22 cellular contexts compared by ENCODE assay signal in genomic region chr16:86224629-86225028, GRCh38.
DNase-seq lines count a peak whose midpoint lies in the region; ATAC-seq, FAIRE-seq and TF ChIP-seq lines count a peak whose summit lies in the region.
"Had no signal": no experiment of that assay in that cellular context is flagged by ENCODE, and none has a peak within 500 bp of the region (broad histone marks: within the 10 kb centered on the region; RNA-seq: fewer than 3 reads in every experiment).

No MANE protein-coding gene starts in this region.

- H3K27ac ChIP-seq in HepG2 (ENCODE audit: extremely low read length, insufficient read depth, low read length), result no peak overlapping the region
- no peak overlapping the region for H3K27ac ChIP-seq in right lobe of liver
- H3K27ac ChIP-seq in IMR-90 (ENCODE audit: insufficient read depth, low read length), result peak overlapping the region; percentile 56; the same call in 1 of the 2 replicates
- H3K27ac ChIP-seq in mesenchymal stem cell (ENCODE audit: low read length, poor library complexity, severe bottlenecking), result no peak overlapping the region
- H3K27ac ChIP-seq: 22Rv1, A549, GM23248 had no signal

- H3K9ac ChIP-seq in HepG2 (ENCODE audit: insufficient read depth, low read depth, low read length), result no peak overlapping the region
- H3K9ac ChIP-seq in IMR-90 (ENCODE audit: low read depth, low read length), result no peak overlapping the region
- no peak overlapping the region for H3K9ac ChIP-seq in mesenchymal stem cell (ENCODE audit: low read length)
- H3K9ac ChIP-seq: GM23248 had no signal

- H3K4me2 ChIP-seq in HepG2 (ENCODE audit: low read depth, low read length) (no peak overlapping the region), IMR-90 (ENCODE audit: low read depth, low read length) (no peak overlapping the region), mesenchymal stem cell (ENCODE audit: low read length, poor library complexity, severe bottlenecking) (no peak overlapping the region)
- H3K4me2 ChIP-seq: A549 had no signal

- peak overlapping the region; percentile 98 for H3K4ac ChIP-seq in IMR-90 (ENCODE audit: low read depth, low read length)
- H3K4ac ChIP-seq in mesenchymal stem cell (ENCODE audit: low read depth in 1 of 2, low read length in 2 of 2), result no peak overlapping the region

- no peak overlapping the region for H2AK9ac ChIP-seq in IMR-90 (replicated peaks; ENCODE audit: low read depth, low read length, poor library complexity)

- intact Hi-C loops in HepG2 (cut with micrococcal nuclease; ENCODE audit: unreplicated experiment) (no loop called here), right lobe of liver (cut with DNase I) (no loop called here), IMR-90 (cut with micrococcal nuclease) (loop anchor here (5.0 kb wide), 2 partner anchors 138 to 402 kb away; no protein-coding TSS in a partner anchor)

- H3K4me1 ChIP-seq in HepG2 (ENCODE audit: insufficient read depth, low read length) (no peaks in the 10 kb centered on the region), right lobe of liver (no peaks in the 10 kb centered on the region), IMR-90 (ENCODE audit: control insufficient read depth, insufficient read depth, low read length) (peaks cover 31% of the 10 kb centered on the region), mesenchymal stem cell (ENCODE audit: control insufficient read depth, insufficient read depth, low read depth, low read length) (no peaks in the 10 kb centered on the region)

- H4K20me1 ChIP-seq in HepG2 (ENCODE audit: insufficient read depth, low read length), result no peaks in the 10 kb centered on the region
- no peaks in the 10 kb centered on the region for H4K20me1 ChIP-seq in IMR-90 (ENCODE audit: insufficient read depth, low read length)

- no TSS peak for BruUV-seq in HepG2 (replicated peaks; lab: Mats Ljungman, UMichigan)
- BruUV-seq in IMR-90 (replicated peaks; lab: Mats Ljungman, UMichigan), result no TSS peak

- no peaks in the 10 kb centered on the region for H3K79me2 ChIP-seq in HepG2 (ENCODE audit: insufficient read depth, low read length)

- peak overlapping the region; percentile 100 for H2AK5ac ChIP-seq in IMR-90 (ENCODE audit: low read depth, low read length)
- no peak overlapping the region for H2AK5ac ChIP-seq in mesenchymal stem cell (ENCODE audit: low read length, severe bottlenecking)

- no peak overlapping the region for H2AFZ ChIP-seq in HepG2 (ENCODE audit: low read length)
- H2AFZ ChIP-seq in IMR-90 (replicated peaks; ENCODE audit: low read length, poor library complexity), result no peak overlapping the region
- no peak overlapping the region for H2AFZ ChIP-seq in mesenchymal stem cell (ENCODE audit: low read depth, low read length)
- H2AFZ ChIP-seq: GM23248 had no signal

- H4K8ac ChIP-seq in IMR-90 (ENCODE audit: low read depth in 2 of 2, low read length in 2 of 2), result peak overlapping the region; percentile 83 to 90; a peak in 3 of 4 replicates
- no peak overlapping the region for H4K8ac ChIP-seq in mesenchymal stem cell (ENCODE audit: low read length)

- peaks cover 4 to 50% of the 10 kb centered on the region in 2 experiments; a peak in 3 of 4 replicates for H3K79me1 ChIP-seq in IMR-90 (ENCODE audit: low read depth in 1 of 2, low read length in 2 of 2)
- H3K79me1 ChIP-seq in mesenchymal stem cell (replicated peaks; ENCODE audit: low read length, poor library complexity, severe bottlenecking), result no peaks in the 10 kb centered on the region

- WGBS in HepG2 (ENCODE audit: low lambda C conversion rate), result 18% methylated on average over 1 of the region's 1 CpG
- 87% methylated on average over 1 of the region's 1 CpG for WGBS in right lobe of liver (ENCODE audit: insufficient coverage, low coverage, low lambda C conversion rate, missing lambda C conversion rate)
- 100% methylated on average over 1 of the region's 1 CpG; no CpG with 5 or more reads in 1 of the 2 experiments for WGBS in IMR-90 (ENCODE audit: extremely low coverage in 2 of 2, insufficient read length in 1 of 2), 2 experiments
- WGBS in mesenchymal stem cell, result 100% methylated on average over 1 of the region's 1 CpG

- no peaks in the 10 kb centered on the region for H3K9me3 ChIP-seq in HepG2 (ENCODE audit: low read length)
- H3K9me3 ChIP-seq in right lobe of liver, result no peaks in the 10 kb centered on the region
- H3K9me3 ChIP-seq in IMR-90 (ENCODE audit: control insufficient read depth, insufficient read depth, low read length), result no peaks in the 10 kb centered on the region
- no peaks in the 10 kb centered on the region for H3K9me3 ChIP-seq in mesenchymal stem cell (ENCODE audit: control insufficient read depth, low read length)
- H3K9me3 ChIP-seq: A549 had no signal

- no peak for TF ChIP-seq CTCF in HepG2 (CRISPR knock-in tag; IDR thresholded peaks at IDR 0.05)
- no peak for TF ChIP-seq CTCF in right lobe of liver (IDR thresholded peaks at IDR 0.05)
- TF ChIP-seq CTCF in IMR-90 (conservative IDR thresholded peaks at IDR 0.05; ENCODE audit: low read depth, low read length), result no peak

- H3K9me3 Mint-ChIP-seq in stimulated activated naive B cell treated with anti-CD40 and anti-IgM and Interleukin-4, amounts not matched to agents 10 μg/mL and 1 μg/mL and 100 μg/mL, for 72 hours, result no peaks in the 10 kb centered on the region
- H3K9me3 Mint-ChIP-seq: H9, HFFc6 had no signal

- H3K4me3 ChIP-seq in HepG2 (replicated peaks in 1 of 3; ENCODE audit: insufficient read depth in 1 of 3, low read depth in 2 of 3, low read length in 3 of 3), result no peak overlapping the region
- H3K4me3 ChIP-seq in right lobe of liver, result no peak overlapping the region
- H3K4me3 ChIP-seq in IMR-90 (ENCODE audit: insufficient read depth, low read depth, low read length), result no peak overlapping the region
- H3K4me3 ChIP-seq in mesenchymal stem cell (ENCODE audit: insufficient read depth in 1 of 2, low read depth in 1 of 2, low read length in 2 of 2), result no peak overlapping the region
- H3K4me3 ChIP-seq: A549, GM23248 had no signal

- DNase-seq in HepG2 (ENCODE audit: low spot score), result no peak
- DNase-seq in right lobe of liver, result no peak
- no peak for DNase-seq in IMR-90
- DNase-seq in mesenchymal stem cell, result no peak
- DNase-seq in stimulated activated naive B cell treated with anti-CD40 and anti-IgM and Interleukin-4, amounts not matched to agents 10 μg/mL and 1 μg/mL and 100 μg/mL, for 72 hours, result no peak
- no peak for DNase-seq in activated T-cell treated with anti-CD3 and anti-CD28 coated beads, Interleukin-2, amount 50 U/mL, for 1 hour
- no peak for DNase-seq in T-helper 2 cell
- DNase-seq in 8988T, result no peak
- DNase-seq: ACHN; C1 segment of cervical spinal cord; Calu3; CD4-positive, alpha-beta memory T cell; COR-L47; DMS53; DMS79 treated with DMSO at 0.1 percent for 48 hours; GF-D8; GM23248; H9; HFFc6 had no signal

- peak overlapping the region; percentile 96; the same call in 1 of the 2 replicates for H3K18ac ChIP-seq in IMR-90 (ENCODE audit: low read depth, low read length)
- H3K18ac ChIP-seq in mesenchymal stem cell (ENCODE audit: low read depth in 1 of 2, low read length in 2 of 2), result peak overlapping the region in 1 of 2 experiments; percentile 34

- FAIRE-seq in HepG2 (lab: Jason Lieb, UNC), result peak; percentile 37
- FAIRE-seq: A549, GM12892 had no signal

- POLR2A ChIA-PET in HepG2 (lab: Yijun Ruan, JAX) (no interaction called here), IMR-90 (lab: Charles Lee; ENCODE audit: unreplicated experiment) (no interaction called here)

- no peaks in the 10 kb centered on the region for H3K36me3 Mint-ChIP-seq in stimulated activated naive B cell treated with anti-CD40 and anti-IgM and Interleukin-4, amounts not matched to agents 10 μg/mL and 1 μg/mL and 100 μg/mL, for 72 hours
- H3K36me3 Mint-ChIP-seq: CD4-positive, alpha-beta memory T cell had no signal

- no peaks in the 10 kb centered on the region for H3K4me1 Mint-ChIP-seq in stimulated activated naive B cell treated with anti-CD40 and anti-IgM and Interleukin-4, amounts not matched to agents 10 μg/mL and 1 μg/mL and 100 μg/mL, for 72 hours

- TF ChIP-seq RAD21 in HepG2 (CRISPR knock-in tag; IDR thresholded peaks at IDR 0.05), result no peak
- no peak for TF ChIP-seq RAD21 in IMR-90 (IDR thresholded peaks at IDR 0.05; ENCODE audit: low read length)

- peak overlapping the region; percentile 33; the same call in 1 of the 2 replicates for H3K56ac ChIP-seq in IMR-90 (ENCODE audit: extremely low read depth, insufficient read depth, low read length)

- peak overlapping the region; percentile 91 for H3K23ac ChIP-seq in IMR-90 (ENCODE audit: low read depth, low read length)
- no peak overlapping the region for H3K23ac ChIP-seq in mesenchymal stem cell (ENCODE audit: low read length in 2 of 2)

- in situ Hi-C loops in HepG2 (cut with HindIII; ENCODE audit: extremely low pct_ligation_motif_present, low pct_unique_long_range_greater_than_20kb), result no loop called here
- in situ Hi-C loops in IMR-90 (cut with MboI; ENCODE audit: low sequenced_read_pairs), result loop anchor here (5.0 to 10.0 kb wide), 4 partner anchors 70 to 288 kb away; partner anchors contain the start of gene FOXF1

- H2BK120ac ChIP-seq in IMR-90 (ENCODE audit: low read depth, low read length) (peak overlapping the region; percentile 97), mesenchymal stem cell (ENCODE audit: low read depth, low read length) (no peak overlapping the region)

- H3K4me3 Mint-ChIP-seq in stimulated activated naive B cell treated with anti-CD40 and anti-IgM and Interleukin-4, amounts not matched to agents 10 μg/mL and 1 μg/mL and 100 μg/mL, for 72 hours, result no peak overlapping the region
- H3K4me3 Mint-ChIP-seq: CD4-positive, alpha-beta memory T cell; H9; HFFc6 had no signal

- ATAC-seq in HepG2 (no peak), right lobe of liver (no peak), IMR-90 (ENCODE audit: low read depth) (no peak)
- no peak for ATAC-seq in stimulated activated naive B cell treated with anti-CD40 and anti-IgM and Interleukin-4, amounts not matched to agents 10 μg/mL and 1 μg/mL and 100 μg/mL, for 72 hours (replicated peaks)

- peaks cover 44% of the 10 kb centered on the region for H3K9me1 ChIP-seq in IMR-90 (ENCODE audit: insufficient read depth, low read length)

- H3K27ac Mint-ChIP-seq in stimulated activated naive B cell treated with anti-CD40 and anti-IgM and Interleukin-4, amounts not matched to agents 10 μg/mL and 1 μg/mL and 100 μg/mL, for 72 hours, result no peak overlapping the region
- H3K27ac Mint-ChIP-seq: CD4-positive, alpha-beta memory T cell; H9; HFFc6 had no signal

- peak overlapping the region in 1 of 2 experiments; percentile 76 for H2BK12ac ChIP-seq in mesenchymal stem cell (ENCODE audit: low read length in 2 of 2)

- dilution Hi-C loops in IMR-90 (cut with HindIII; ENCODE audit: low sequenced_read_pairs, unreplicated experiment), result no loop called here

- H3K14ac ChIP-seq in IMR-90 (replicated peaks; ENCODE audit: low read depth, low read length) (peak overlapping the region; percentile 97), mesenchymal stem cell (ENCODE audit: low read length in 2 of 2) (no peak overlapping the region)

- H3K27me3 ChIP-seq in HepG2 (ENCODE audit: control insufficient read depth in 1 of 2, insufficient read depth in 2 of 2, low read length in 2 of 2), result peaks cover 6 to 48% of the 10 kb centered on the region in 2 experiments; a peak in 3 of 5 replicates
- H3K27me3 ChIP-seq in right lobe of liver, result no peaks in the 10 kb centered on the region
- no peaks in the 10 kb centered on the region for H3K27me3 ChIP-seq in IMR-90 (ENCODE audit: control insufficient read depth, insufficient read depth, low read length)
- peaks cover 0 to 54% of the 10 kb centered on the region in 2 experiments for H3K27me3 ChIP-seq in mesenchymal stem cell (ENCODE audit: control insufficient read depth in 1 of 2, insufficient read depth in 1 of 2, low read length in 2 of 2)

- peaks cover 17 to 32% of the 10 kb centered on the region in 2 donors for H3K27me3 Mint-ChIP-seq in stimulated activated naive B cell treated with anti-CD40 and anti-IgM and Interleukin-4, amounts not matched to agents 10 μg/mL and 1 μg/mL and 100 μg/mL, for 72 hours

- H2BK5ac ChIP-seq in IMR-90 (ENCODE audit: low read depth, low read length, poor library complexity, severe bottlenecking), result peak overlapping the region; percentile 97
- H2BK5ac ChIP-seq in mesenchymal stem cell (ENCODE audit: low read depth, low read length, poor library complexity, severe bottlenecking), result no peak overlapping the region

- peak overlapping the region; percentile 97; the same call in 1 of the 2 replicates for H4K5ac ChIP-seq in IMR-90 (ENCODE audit: low read depth, low read length)

- H3K36me3 ChIP-seq in HepG2 (replicated peaks in 1 of 2; ENCODE audit: control insufficient read depth in 1 of 2, insufficient read depth in 2 of 2, low read length in 2 of 2), result no peaks in the 10 kb centered on the region
- no peaks in the 10 kb centered on the region for H3K36me3 ChIP-seq in right lobe of liver
- H3K36me3 ChIP-seq in IMR-90 (ENCODE audit: control insufficient read depth, insufficient read depth, low read length), result no peaks in the 10 kb centered on the region
- no peaks in the 10 kb centered on the region for H3K36me3 ChIP-seq in mesenchymal stem cell (ENCODE audit: control insufficient read depth in 1 of 2, insufficient read depth in 2 of 2, low read depth in 1 of 2, low read length in 2 of 2)

- H2BK15ac ChIP-seq in IMR-90 (ENCODE audit: low read depth, low read length), result peak overlapping the region; percentile 99
- no peak overlapping the region for H2BK15ac ChIP-seq in mesenchymal stem cell (ENCODE audit: low read depth, poor library complexity, severe bottlenecking)

- no peak for TF ChIP-seq EP300 in HepG2 (IDR thresholded peaks at IDR 0.05; ENCODE audit: low read depth in 2 of 2, low read length in 2 of 2)
- TF ChIP-seq EP300 in HepG2 (CRISPR knock-in tag; IDR thresholded peaks at IDR 0.05; ENCODE audit: borderline replicate concordance), result no peak

- H2BK20ac ChIP-seq in IMR-90 (ENCODE audit: low read depth, low read length), result peak overlapping the region; percentile 99

- TF ChIP-seq POLR2A in HepG2 (IDR thresholded peaks at IDR 0.05; ENCODE audit: insufficient read depth in 1 of 2, low read depth in 2 of 2, low read length in 2 of 2) (no peak), right lobe of liver (IDR thresholded peaks at IDR 0.05) (no peak), IMR-90 (IDR thresholded peaks at IDR 0.05; ENCODE audit: low read depth, low read length) (no peak)

- CTCF ChIA-PET in HepG2 (lab: Yijun Ruan, JAX; ENCODE audit: low intra/inter-chr PET ratio, low total read pairs) (no interaction called here), IMR-90 (lab: Yijun Ruan, JAX) (no interaction called here)

- peak overlapping the region; percentile 99 for H4K91ac ChIP-seq in IMR-90 (ENCODE audit: insufficient read depth, low read depth, low read length)
- H4K91ac ChIP-seq in mesenchymal stem cell (ENCODE audit: low read length), result peak overlapping the region; percentile 48
